Comparison of ENCODE assay signal across 11 cellular contexts in genomic region chr2:3595985-3596384, GRCh38. TPM values are rescaled to one million over a fixed set of nuclear protein-coding genes. Genes with fewer than 3 reads are reported as not detected.
A peak's percentile ranks its signal among the peaks of the same experiment; 100 is the strongest.
DNase-seq lines count a peak whose midpoint lies in the region; ATAC-seq and TF ChIP-seq lines count a peak whose summit lies in the region.
"Had no signal": no experiment of that assay in that cellular context is flagged by ENCODE, and none has a peak within 500 bp of the region (broad histone marks: within the 10 kb centered on the region; RNA-seq: fewer than 3 reads in every experiment).

No MANE protein-coding gene starts in this region.

- no peaks in the 10 kb centered on the region for H3K36me3 ChIP-seq in testis (ENCODE audit: low read depth, missing control alignments)

- intact Hi-C loops in testis (cut with DNase I; ENCODE audit: low total_unique reads): no loop called here

- no peak for TF ChIP-seq POLR2A in testis (IDR thresholded peaks at IDR 0.05)

- H3K4me3 ChIP-seq in testis: no peak overlapping the region

- H3K4me1 ChIP-seq in testis: peaks cover 3% of the 10 kb centered on the region

- 75 to 77% methylated on average over 6 of the region's 6 CpGs for WGBS in testis, 2 donors

- no peaks in the 10 kb centered on the region for H3K27me3 ChIP-seq in testis

- ATAC-seq in HG02852 (IDR thresholded peaks at IDR 0.05; ENCODE audit: unreplicated experiment): peak; percentile 96
- ATAC-seq: CD8-positive, alpha-beta T cell had no signal

- no peak for TF ChIP-seq CTCF in testis (IDR thresholded peaks at IDR 0.05)

- no peak overlapping the region for H3K27ac ChIP-seq in testis

- DNase-seq in stimulated activated CD4-positive, alpha-beta T cell treated with anti-CD3 and anti-CD28 coated beads, Interleukin-12 subunit alpha, Interleukin-12 subunit beta, amount 100 ng/mL, for 24 hours (ENCODE audit: low read depth in 2 of 2): peak; percentile 5 to 34
- no peak for DNase-seq in stimulated activated CD4-positive, alpha-beta T cell treated with anti-CD3 and anti-CD28 coated beads, Interleukin-4, amount 100 ng/mL, for 4 hours
- peak; percentile 63 to 73 for DNase-seq in activated CD4-positive, alpha-beta T cell treated with anti-CD3 and anti-CD28 coated beads, Interleukin-2, amount 50 U/mL, for 48 hours
- DNase-seq in testis: peak; percentile 9
- no peak for DNase-seq in NCI-H2227 (lab: John Stamatoyannopoulos, UW; ENCODE audit: unreplicated experiment)
- DNase-seq in COLO668 (lab: John Stamatoyannopoulos, UW; ENCODE audit: unreplicated experiment): no peak
- DNase-seq in anterior cingulate cortex (lab: John Stamatoyannopoulos, UW): no peak
- DNase-seq: NCI-H1694 had no signal

- H3K9me3 ChIP-seq in testis: no peaks in the 10 kb centered on the region

RNA-seq across cellular contexts. Expression of gene COLEC11, which starts 1.1 kb away (rescaled TPM):
- total RNA-seq in testis: 10 to 100 TPM; 15.4 to 15.8 TPM
- 12.7 TPM for polyA plus RNA-seq in testis (ENCODE audit: insufficient read depth, low read depth, low replicate concordance)
- total RNA-seq: CD8-positive, alpha-beta T cell; SK-MEL-5 had no signal

RNA-seq across cellular contexts. Expression of gene RPS7, which starts 20.9 kb away (rescaled TPM):
- 100 to 1,000 TPM; 728 to 906 TPM for total RNA-seq in testis
- 989 TPM for polyA plus RNA-seq in testis (ENCODE audit: insufficient read depth, low read depth, low replicate concordance)

RNA-seq across cellular contexts. Expression of gene RNASEH1, which starts 37.9 kb away (rescaled TPM):
- 10 to 100 TPM; 23.5 to 24.6 TPM for total RNA-seq in testis
- polyA plus RNA-seq in testis (ENCODE audit: insufficient read depth, low read depth, low replicate concordance): 19.5 TPM

Comparison
In these comparisons a context has a peak if more than half of its experiments do, and no peak if none do; other contexts are left out.
1. DNase-seq: peak in stimulated activated CD4-positive, alpha-beta T cell treated with anti-CD3 and anti-CD28 coated beads, Interleukin-12 subunit alpha, Interleukin-12 subunit beta, amount 100 ng/mL, for 24 hours (2 of 2), activated CD4-positive, alpha-beta T cell treated with anti-CD3 and anti-CD28 coated beads, Interleukin-2, amount 50 U/mL, for 48 hours (2 of 2) and testis (single experiment); none in stimulated activated CD4-positive, alpha-beta T cell treated with anti-CD3 and anti-CD28 coated beads, Interleukin-4, amount 100 ng/mL, for 4 hours (0 of 2), NCI-H2227 (single experiment), COLO668 (single experiment) and anterior cingulate cortex (0 of 58).